ENCODE assay signal across 1 cellular context in the genomic region with DNA sequence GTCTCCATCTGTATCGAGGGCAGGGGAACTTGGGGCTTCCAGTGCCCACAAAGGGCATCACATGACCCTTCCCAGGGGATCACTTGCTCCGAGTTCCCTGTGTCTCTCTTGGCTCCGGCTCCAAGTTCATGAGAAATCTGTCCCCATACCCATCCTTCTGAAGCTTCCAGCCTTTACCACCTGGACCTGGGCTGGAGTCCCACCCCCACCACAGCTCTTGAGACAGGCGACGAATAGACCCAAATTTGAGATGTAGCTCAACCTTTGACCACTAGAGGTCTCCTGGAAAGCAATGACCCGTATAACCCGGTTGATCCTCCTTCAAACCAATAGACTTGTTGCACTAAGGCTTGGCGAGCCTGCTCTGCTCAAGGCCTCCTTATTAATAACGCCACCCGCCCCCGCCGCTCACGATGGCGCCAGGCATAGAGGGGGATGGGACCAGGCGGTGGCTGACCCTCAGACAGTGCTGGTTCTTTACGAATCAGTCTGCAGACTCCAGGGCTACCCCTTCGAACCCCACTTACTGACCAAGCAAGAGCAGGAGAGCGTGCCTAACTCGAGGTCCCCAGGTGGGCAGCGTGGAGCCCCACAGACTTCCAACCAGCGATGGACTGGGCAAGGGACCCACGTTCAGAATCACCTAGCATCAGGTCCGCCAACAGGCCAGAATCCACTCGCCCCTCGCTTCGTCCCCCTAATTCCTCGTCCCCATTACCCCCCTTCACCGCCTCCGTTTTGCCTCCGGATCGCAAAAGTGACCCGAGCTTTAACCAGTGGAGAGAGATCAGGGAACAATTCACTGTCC.
TF ChIP-seq lines count a peak whose summit lies in the region.

No MANE protein-coding gene starts in this region.

TF ChIP-seq in HepG2, 621 proteins besides CTCF, POLR2A, EP300 and RAD21 (continued from another document and continues in another):
- TF ChIP-seq, protein P1, sequence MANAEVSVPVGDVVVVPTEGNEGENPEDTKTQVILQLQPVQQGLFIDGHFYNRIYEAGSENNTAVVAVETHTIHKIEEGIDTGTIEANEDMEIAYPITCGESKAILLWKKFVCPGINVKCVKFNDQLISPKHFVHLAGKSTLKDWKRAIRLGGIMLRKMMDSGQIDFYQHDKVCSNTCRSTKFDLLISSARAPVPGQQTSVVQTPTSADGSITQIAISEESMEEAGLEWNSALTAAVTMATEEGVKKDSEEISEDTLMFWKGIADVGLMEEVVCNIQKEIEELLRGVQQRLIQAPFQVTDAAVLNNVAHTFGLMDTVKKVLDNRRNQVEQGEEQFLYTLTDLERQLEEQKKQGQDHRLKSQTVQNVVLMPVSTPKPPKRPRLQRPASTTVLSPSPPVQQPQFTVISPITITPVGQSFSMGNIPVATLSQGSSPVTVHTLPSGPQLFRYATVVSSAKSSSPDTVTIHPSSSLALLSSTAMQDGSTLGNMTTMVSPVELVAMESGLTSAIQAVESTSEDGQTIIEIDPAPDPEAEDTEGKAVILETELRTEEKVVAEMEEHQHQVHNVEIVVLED (CRISPR knock-in tag; IDR thresholded peaks at IDR 0.05; ENCODE audit: borderline replicate concordance) = 0 out of 2 replicates have a peak, but pooled peaks have one; percentile 15
- TF ChIP-seq SP2 (CRISPR knock-in tag; IDR thresholded peaks at IDR 0.05) = no peak
- peak; percentile 38 for TF ChIP-seq ZNF883 (CRISPR knock-in tag; IDR thresholded peaks at IDR 0.05; ENCODE audit: not compliant biosample characterization)
- no peak for TF ChIP-seq ZNF720 (CRISPR knock-in tag; IDR thresholded peaks at IDR 0.05)
- TF ChIP-seq, protein P2, sequence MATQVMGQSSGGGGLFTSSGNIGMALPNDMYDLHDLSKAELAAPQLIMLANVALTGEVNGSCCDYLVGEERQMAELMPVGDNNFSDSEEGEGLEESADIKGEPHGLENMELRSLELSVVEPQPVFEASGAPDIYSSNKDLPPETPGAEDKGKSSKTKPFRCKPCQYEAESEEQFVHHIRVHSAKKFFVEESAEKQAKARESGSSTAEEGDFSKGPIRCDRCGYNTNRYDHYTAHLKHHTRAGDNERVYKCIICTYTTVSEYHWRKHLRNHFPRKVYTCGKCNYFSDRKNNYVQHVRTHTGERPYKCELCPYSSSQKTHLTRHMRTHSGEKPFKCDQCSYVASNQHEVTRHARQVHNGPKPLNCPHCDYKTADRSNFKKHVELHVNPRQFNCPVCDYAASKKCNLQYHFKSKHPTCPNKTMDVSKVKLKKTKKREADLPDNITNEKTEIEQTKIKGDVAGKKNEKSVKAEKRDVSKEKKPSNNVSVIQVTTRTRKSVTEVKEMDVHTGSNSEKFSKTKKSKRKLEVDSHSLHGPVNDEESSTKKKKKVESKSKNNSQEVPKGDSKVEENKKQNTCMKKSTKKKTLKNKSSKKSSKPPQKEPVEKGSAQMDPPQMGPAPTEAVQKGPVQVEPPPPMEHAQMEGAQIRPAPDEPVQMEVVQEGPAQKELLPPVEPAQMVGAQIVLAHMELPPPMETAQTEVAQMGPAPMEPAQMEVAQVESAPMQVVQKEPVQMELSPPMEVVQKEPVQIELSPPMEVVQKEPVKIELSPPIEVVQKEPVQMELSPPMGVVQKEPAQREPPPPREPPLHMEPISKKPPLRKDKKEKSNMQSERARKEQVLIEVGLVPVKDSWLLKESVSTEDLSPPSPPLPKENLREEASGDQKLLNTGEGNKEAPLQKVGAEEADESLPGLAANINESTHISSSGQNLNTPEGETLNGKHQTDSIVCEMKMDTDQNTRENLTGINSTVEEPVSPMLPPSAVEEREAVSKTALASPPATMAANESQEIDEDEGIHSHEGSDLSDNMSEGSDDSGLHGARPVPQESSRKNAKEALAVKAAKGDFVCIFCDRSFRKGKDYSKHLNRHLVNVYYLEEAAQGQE (IDR thresholded peaks at IDR 0.05; ENCODE audit: borderline replicate concordance in 1 of 2, low read depth in 1 of 2, low read length in 2 of 2) = no peak
- TF ChIP-seq THAP11 (CRISPR knock-in tag; IDR thresholded peaks at IDR 0.05) = 0 out of 2 replicates have a peak, but pooled peaks have one; percentile 39
- TF ChIP-seq, protein P3, sequence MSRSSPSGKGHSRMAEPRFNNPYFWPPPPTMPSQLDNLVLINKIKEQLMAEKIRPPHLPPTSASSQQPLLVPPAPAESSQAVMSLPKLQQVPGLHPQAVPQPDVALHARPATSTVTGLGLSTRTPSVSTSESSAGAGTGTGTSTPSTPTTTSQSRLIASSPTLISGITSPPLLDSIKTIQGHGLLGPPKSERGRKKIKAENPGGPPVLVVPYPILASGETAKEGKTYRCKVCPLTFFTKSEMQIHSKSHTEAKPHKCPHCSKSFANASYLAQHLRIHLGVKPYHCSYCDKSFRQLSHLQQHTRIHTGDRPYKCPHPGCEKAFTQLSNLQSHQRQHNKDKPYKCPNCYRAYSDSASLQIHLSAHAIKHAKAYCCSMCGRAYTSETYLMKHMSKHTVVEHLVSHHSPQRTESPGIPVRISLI (CRISPR knock-in tag; IDR thresholded peaks at IDR 0.05; ENCODE audit: borderline replicate concordance) = no peak
- no peak for TF ChIP-seq ARNT (IDR thresholded peaks at IDR 0.05)
- TF ChIP-seq TCF7 (IDR thresholded peaks at IDR 0.05; ENCODE audit: low read depth) = no peak
- TF ChIP-seq ZBTB38 (CRISPR knock-in tag; IDR thresholded peaks at IDR 0.05) = peak; percentile 31; the same call in 1 of the 2 replicates
- no peak for TF ChIP-seq ZNF572 (CRISPR knock-in tag; IDR thresholded peaks at IDR 0.05)
- TF ChIP-seq ZFP36L1 (CRISPR knock-in tag; IDR thresholded peaks at IDR 0.05) = no peak
- TF ChIP-seq, protein P4, sequence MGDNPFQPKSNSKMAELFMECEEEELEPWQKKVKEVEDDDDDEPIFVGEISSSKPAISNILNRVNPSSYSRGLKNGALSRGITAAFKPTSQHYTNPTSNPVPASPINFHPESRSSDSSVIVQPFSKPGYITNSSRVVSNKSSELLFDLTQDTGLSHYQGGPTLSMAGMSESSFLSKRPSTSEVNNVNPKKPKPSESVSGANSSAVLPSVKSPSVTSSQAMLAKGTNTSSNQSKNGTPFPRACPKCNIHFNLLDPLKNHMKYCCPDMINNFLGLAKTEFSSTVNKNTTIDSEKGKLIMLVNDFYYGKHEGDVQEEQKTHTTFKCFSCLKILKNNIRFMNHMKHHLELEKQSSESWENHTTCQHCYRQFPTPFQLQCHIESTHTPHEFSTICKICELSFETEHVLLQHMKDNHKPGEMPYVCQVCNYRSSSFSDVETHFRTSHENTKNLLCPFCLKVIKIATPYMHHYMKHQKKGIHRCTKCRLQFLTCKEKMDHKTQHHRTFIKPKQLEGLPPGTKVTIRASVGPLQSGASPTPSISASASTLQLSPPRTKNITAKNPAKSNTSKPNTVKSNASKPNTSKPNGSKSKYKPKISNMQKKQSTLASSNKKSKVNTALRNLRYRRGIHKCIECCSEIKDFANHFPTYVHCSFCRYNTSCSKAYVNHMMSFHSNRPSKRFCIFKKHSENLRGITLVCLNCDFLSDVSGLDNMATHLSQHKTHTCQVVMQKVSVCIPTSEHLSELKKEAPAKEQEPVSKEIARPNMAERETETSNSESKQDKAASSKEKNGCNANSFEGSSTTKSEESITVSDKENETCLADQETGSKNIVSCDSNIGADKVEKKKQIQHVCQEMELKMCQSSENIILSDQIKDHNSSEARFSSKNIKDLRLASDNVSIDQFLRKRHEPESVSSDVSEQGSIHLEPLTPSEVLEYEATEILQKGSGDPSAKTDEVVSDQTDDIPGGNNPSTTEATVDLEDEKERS (CRISPR knock-in tag; IDR thresholded peaks at IDR 0.05) = no peak
- TF ChIP-seq ZSCAN9 (CRISPR knock-in tag; IDR thresholded peaks at IDR 0.05; ENCODE audit: borderline replicate concordance) = no peak
- no peak for TF ChIP-seq ZNF570 (CRISPR knock-in tag; IDR thresholded peaks at IDR 0.05; ENCODE audit: borderline replicate concordance)
- no peak for TF ChIP-seq ATAD3A (CRISPR knock-in tag; IDR thresholded peaks at IDR 0.05)
- 0 out of 2 replicates have a peak, but pooled peaks have one; percentile 22 for TF ChIP-seq IRF2 (CRISPR knock-in tag; IDR thresholded peaks at IDR 0.05)
- no peak for TF ChIP-seq LCORL (IDR thresholded peaks at IDR 0.05)
- no peak for TF ChIP-seq LCORL (CRISPR knock-in tag; IDR thresholded peaks at IDR 0.05)
- TF ChIP-seq, protein P5, sequence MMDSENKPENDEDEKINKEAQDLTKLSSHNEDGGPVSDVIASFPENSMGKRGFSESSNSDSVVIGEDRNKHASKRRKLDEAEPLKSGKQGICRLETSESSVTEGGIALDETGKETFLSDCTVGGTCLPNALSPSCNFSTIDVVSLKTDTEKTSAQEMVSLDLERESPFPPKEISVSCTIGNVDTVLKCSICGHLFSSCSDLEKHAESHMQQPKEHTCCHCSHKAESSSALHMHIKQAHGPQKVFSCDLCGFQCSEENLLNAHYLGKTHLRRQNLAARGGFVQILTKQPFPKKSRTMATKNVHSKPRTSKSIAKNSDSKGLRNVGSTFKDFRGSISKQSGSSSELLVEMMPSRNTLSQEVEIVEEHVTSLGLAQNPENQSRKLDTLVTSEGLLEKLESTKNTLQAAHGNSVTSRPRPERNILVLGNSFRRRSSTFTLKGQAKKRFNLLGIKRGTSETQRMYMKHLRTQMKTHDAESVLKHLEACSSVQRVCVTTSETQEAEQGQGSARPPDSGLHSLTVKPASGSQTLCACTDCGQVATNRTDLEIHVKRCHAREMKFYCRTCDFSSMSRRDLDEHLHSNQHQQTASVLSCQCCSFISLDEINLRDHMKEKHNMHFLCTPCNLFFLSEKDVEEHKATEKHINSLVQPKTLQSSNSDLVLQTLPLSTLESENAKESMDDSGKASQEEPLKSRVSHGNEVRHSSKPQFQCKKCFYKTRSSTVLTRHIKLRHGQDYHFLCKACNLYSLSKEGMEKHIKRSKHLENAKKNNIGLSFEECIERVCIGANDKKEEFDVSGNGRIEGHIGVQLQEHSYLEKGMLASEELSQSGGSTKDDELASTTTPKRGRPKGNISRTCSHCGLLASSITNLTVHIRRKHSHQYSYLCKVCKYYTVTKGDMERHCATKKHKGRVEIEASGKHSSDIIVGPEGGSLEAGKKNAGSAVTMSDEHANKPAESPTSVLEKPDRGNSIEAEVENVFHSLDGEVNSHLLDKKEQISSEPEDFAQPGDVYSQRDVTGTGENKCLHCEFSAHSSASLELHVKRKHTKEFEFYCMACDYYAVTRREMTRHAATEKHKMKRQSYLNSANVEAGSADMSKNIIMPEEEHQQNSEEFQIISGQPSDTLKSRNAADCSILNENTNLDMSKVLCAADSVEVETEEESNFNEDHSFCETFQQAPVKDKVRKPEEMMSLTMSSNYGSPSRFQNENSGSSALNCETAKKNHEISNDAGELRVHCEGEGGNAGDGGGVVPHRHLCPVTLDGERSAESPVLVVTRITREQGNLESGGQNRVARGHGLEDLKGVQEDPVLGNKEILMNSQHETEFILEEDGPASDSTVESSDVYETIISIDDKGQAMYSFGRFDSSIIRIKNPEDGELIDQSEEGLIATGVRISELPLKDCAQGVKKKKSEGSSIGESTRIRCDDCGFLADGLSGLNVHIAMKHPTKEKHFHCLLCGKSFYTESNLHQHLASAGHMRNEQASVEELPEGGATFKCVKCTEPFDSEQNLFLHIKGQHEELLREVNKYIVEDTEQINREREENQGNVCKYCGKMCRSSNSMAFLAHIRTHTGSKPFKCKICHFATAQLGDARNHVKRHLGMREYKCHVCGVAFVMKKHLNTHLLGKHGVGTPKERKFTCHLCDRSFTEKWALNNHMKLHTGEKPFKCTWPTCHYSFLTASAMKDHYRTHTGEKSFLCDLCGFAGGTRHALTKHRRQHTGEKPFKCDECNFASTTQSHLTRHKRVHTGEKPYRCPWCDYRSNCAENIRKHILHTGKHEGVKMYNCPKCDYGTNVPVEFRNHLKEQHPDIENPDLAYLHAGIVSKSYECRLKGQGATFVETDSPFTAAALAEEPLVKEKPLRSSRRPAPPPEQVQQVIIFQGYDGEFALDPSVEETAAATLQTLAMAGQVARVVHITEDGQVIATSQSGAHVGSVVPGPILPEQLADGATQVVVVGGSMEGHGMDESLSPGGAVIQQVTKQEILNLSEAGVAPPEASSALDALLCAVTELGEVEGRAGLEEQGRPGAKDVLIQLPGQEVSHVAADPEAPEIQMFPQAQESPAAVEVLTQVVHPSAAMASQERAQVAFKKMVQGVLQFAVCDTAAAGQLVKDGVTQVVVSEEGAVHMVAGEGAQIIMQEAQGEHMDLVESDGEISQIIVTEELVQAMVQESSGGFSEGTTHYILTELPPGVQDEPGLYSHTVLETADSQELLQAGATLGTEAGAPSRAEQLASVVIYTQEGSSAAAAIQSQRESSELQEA (CRISPR knock-in tag; IDR thresholded peaks at IDR 0.05; ENCODE audit: not compliant biosample characterization) = no peak
- TF ChIP-seq, protein P6, sequence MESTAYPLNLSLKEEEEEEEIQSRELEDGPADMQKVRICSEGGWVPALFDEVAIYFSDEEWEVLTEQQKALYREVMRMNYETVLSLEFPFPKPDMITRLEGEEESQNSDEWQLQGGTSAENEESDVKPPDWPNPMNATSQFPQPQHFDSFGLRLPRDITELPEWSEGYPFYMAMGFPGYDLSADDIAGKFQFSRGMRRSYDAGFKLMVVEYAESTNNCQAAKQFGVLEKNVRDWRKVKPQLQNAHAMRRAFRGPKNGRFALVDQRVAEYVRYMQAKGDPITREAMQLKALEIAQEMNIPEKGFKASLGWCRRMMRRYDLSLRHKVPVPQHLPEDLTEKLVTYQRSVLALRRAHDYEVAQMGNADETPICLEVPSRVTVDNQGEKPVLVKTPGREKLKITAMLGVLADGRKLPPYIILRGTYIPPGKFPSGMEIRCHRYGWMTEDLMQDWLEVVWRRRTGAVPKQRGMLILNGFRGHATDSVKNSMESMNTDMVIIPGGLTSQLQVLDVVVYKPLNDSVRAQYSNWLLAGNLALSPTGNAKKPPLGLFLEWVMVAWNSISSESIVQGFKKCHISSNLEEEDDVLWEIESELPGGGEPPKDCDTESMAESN (CRISPR knock-in tag; conservative IDR thresholded peaks at IDR 0.05) = 0 out of 2 replicates have a peak, but pooled peaks have one; percentile 64
- TF ChIP-seq, protein P7, sequence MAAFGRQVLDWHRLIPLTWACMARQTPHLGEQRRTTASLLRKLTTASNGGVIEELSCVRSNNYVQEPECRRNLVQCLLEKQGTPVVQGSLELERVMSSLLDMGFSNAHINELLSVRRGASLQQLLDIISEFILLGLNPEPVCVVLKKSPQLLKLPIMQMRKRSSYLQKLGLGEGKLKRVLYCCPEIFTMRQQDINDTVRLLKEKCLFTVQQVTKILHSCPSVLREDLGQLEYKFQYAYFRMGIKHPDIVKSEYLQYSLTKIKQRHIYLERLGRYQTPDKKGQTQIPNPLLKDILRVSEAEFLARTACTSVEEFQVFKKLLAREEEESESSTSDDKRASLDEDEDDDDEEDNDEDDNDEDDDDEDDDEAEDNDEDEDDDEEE (CRISPR knock-in tag; IDR thresholded peaks at IDR 0.05) = no peak
- TF ChIP-seq, protein P8, sequence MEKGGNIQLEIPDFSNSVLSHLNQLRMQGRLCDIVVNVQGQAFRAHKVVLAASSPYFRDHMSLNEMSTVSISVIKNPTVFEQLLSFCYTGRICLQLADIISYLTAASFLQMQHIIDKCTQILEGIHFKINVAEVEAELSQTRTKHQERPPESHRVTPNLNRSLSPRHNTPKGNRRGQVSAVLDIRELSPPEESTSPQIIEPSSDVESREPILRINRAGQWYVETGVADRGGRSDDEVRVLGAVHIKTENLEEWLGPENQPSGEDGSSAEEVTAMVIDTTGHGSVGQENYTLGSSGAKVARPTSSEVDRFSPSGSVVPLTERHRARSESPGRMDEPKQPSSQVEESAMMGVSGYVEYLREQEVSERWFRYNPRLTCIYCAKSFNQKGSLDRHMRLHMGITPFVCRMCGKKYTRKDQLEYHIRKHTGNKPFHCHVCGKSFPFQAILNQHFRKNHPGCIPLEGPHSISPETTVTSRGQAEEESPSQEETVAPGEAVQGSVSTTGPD (CRISPR knock-in tag; IDR thresholded peaks at IDR 0.05) = no peak
- TF ChIP-seq SRSF4 (IDR thresholded peaks at IDR 0.05; ENCODE audit: low read depth, low read length, poor library complexity, severe bottlenecking) = no peak
